28 cellular contexts compared by ENCODE assay signal in genomic region chr22:23084453-23085350, GRCh38. TPM values are rescaled to one million over a fixed set of nuclear protein-coding genes. Genes with fewer than 3 reads are reported as not detected.
"Had no signal": no experiment of that assay in that cellular context is flagged by ENCODE, and none has a peak within 500 bp of the region (broad histone marks: within the 10 kb centered on the region; RNA-seq: fewer than 3 reads in every experiment).

No MANE protein-coding gene starts in this region.

- H3K9me3 ChIP-seq: heart right ventricle, left ventricle myocardium inferior, lower lobe of right lung, neutrophil, psoas muscle, spleen, thoracic aorta, transverse colon, uterus had no signal

- H3K27ac ChIP-seq: heart right ventricle, left ventricle myocardium inferior, lower lobe of right lung, neutrophil, psoas muscle, spleen, thoracic aorta, transverse colon, uterus had no signal

- H3K4me3 ChIP-seq: heart right ventricle, left ventricle myocardium inferior, lower lobe of right lung, psoas muscle, spleen, thoracic aorta, transverse colon, uterus had no signal

- FAIRE-seq: endometrium, frontal cortex, keratinocyte had no signal

- H3K27me3 ChIP-seq: heart right ventricle, spleen, transverse colon, uterus had no signal

- H3K4me3 Mint-ChIP-seq: naive B cell; nephron; stimulated activated naive B cell treated with anti-CD40 and anti-IgM and Interleukin-4, amounts not matched to agents 10 μg/mL and 1 μg/mL and 100 μg/mL, for 72 hours; stimulated activated naive CD8-positive, alpha-beta T cell treated with anti-CD3 and anti-CD28 coated beads, Interleukin-15, amount 100 ng/mL, for 72 hours had no signal

- H3K4me1 ChIP-seq: heart right ventricle, left ventricle myocardium inferior, lower lobe of right lung, transverse colon, uterus had no signal

- H3K4me1 Mint-ChIP-seq: nephron had no signal

- ATAC-seq: esophagus mucosa; heart right ventricle; lower lobe of right lung; psoas muscle; sciatic nerve; stimulated activated naive B cell treated with anti-CD40 and anti-IgM and Interleukin-4, amounts not matched to agents 10 μg/mL and 1 μg/mL and 100 μg/mL, for 72 hours; stimulated activated naive CD8-positive, alpha-beta T cell treated with anti-CD3 and anti-CD28 coated beads, Interleukin-15, amount 100 ng/mL, for 72 hours had no signal

- DNase-seq: effector memory CD4-positive, alpha-beta T cell; heart right ventricle; left ventricle myocardium inferior; lower lobe of right lung; mesendoderm; naive B cell; psoas muscle; retina; spleen; stimulated activated CD4-positive, alpha-beta T cell treated with anti-CD3 and anti-CD28 coated beads, Interleukin-15, amount 100 ng/mL, for 24 hours; stimulated activated CD4-positive, alpha-beta T cell treated with anti-CD3 and anti-CD28 coated beads, Interleukin-1b, Interleukin-23, amount 100 ng/mL, for 48 hours; stimulated activated CD4-positive, alpha-beta T cell treated with anti-CD3 and anti-CD28 coated beads, Interleukin-4, amount 100 ng/mL, for 4 hours; stimulated activated naive B cell treated with anti-CD40 and anti-IgM and Interleukin-4, amounts not matched to agents 10 μg/mL and 1 μg/mL and 100 μg/mL, for 72 hours; stimulated activated naive CD8-positive, alpha-beta T cell treated with anti-CD3 and anti-CD28 coated beads, Interleukin-15, amount 100 ng/mL, for 72 hours; transverse colon; uterus had no signal

- H3K27me3 Mint-ChIP-seq: naive B cell; stimulated activated naive B cell treated with anti-CD40 and anti-IgM and Interleukin-4, amounts not matched to agents 10 μg/mL and 1 μg/mL and 100 μg/mL, for 72 hours had no signal

- H3K36me3 Mint-ChIP-seq: naive B cell; stimulated activated naive B cell treated with anti-CD40 and anti-IgM and Interleukin-4, amounts not matched to agents 10 μg/mL and 1 μg/mL and 100 μg/mL, for 72 hours had no signal

- H3K27ac Mint-ChIP-seq: nephron; stimulated activated naive B cell treated with anti-CD40 and anti-IgM and Interleukin-4, amounts not matched to agents 10 μg/mL and 1 μg/mL and 100 μg/mL, for 72 hours had no signal

- H3K9me3 Mint-ChIP-seq: naive B cell; nephron; stimulated activated naive B cell treated with anti-CD40 and anti-IgM and Interleukin-4, amounts not matched to agents 10 μg/mL and 1 μg/mL and 100 μg/mL, for 72 hours; stimulated activated naive CD8-positive, alpha-beta T cell treated with anti-CD3 and anti-CD28 coated beads, Interleukin-15, amount 100 ng/mL, for 72 hours had no signal

- H3K36me3 ChIP-seq: heart right ventricle, left ventricle myocardium inferior, lower lobe of right lung, neutrophil, spleen, thoracic aorta, transverse colon, uterus had no signal

RNA-seq across cellular contexts. Expression of gene RSPH14, which starts 57.1 kb away (rescaled TPM):
- total RNA-seq: esophagus mucosa, glomerular endothelial cell, left ventricle myocardium inferior, osteoblast, psoas muscle, subcutaneous adipose tissue had no signal
- polyA plus RNA-seq: fibroblast of lung, keratinocyte, psoas muscle had no signal
